Comparison of ENCODE assay signal across 8 cellular contexts in genomic region chr9:132507670-132508469, GRCh38.
DNase-seq lines count a peak whose midpoint lies in the region; ATAC-seq and TF ChIP-seq lines count a peak whose summit lies in the region.

No MANE protein-coding gene starts in this region.

- ATAC-seq in WTC11 (peak; percentile 79), GM18873 (IDR thresholded peaks at IDR 0.05; ENCODE audit: low FRiP score, unreplicated experiment) (no peak)

- POLR2A ChIA-PET in WTC11 (lab: Charles Lee), result no interaction called here

- H3K27me3 ChIP-seq in kidney epithelial cell (ENCODE audit: control insufficient read depth, insufficient read depth, low read length), result peaks cover 40% of the 10 kb centered on the region

- CTCF ChIA-PET in WTC11 (lab: Charles Lee), result interaction anchor here (0.7 to 4.3 kb wide), 10 partner anchors 39 to 144 kb away, joined by 3 to 22 read pairs (median 3); no protein-coding TSS in a partner anchor

- TF ChIP-seq CTCF in WTC11 (IDR thresholded peaks at IDR 0.05) (peak; percentile 75), cardiac fibroblast (IDR thresholded peaks at IDR 0.05; ENCODE audit: low read depth, low read length) (peak; percentile 80), kidney epithelial cell (IDR thresholded peaks at IDR 0.05; ENCODE audit: insufficient read depth, low read length, poor library complexity, severe bottlenecking) (peak; percentile 92)

- H3K36me3 Mint-ChIP-seq in WTC11, result no peaks in the 10 kb centered on the region

- H3K4me1 Mint-ChIP-seq in WTC11, result peaks cover 28% of the 10 kb centered on the region

- H3K36me3 ChIP-seq in kidney epithelial cell (ENCODE audit: control insufficient read depth, insufficient read depth, low read length), result no peaks in the 10 kb centered on the region

- no peak overlapping the region for H3K4me3 Mint-ChIP-seq in WTC11

- DNase-seq in NK-92 treated with Interleukin-12 subunit alpha and Interleukin-12 subunit beta, amount 100 ng/mL, for 24 hours (lab: John Stamatoyannopoulos, UW), result peak; percentile 9
- DNase-seq in NK-92 (lab: John Stamatoyannopoulos, UW; ENCODE audit: unreplicated experiment) (no peak), NCI-H2196 treated with DMSO at 0.1 percent for 48 hours (lab: John Stamatoyannopoulos, UW; ENCODE audit: unreplicated experiment) (peak; percentile 57), WTC11 (ENCODE audit: low spot score) (peak; percentile 84), cardiac fibroblast (ENCODE audit: low read depth in 2 of 2) (peak; percentile 76 to 77), kidney epithelial cell (ENCODE audit: low read depth) (peak; percentile 12)
- peak; percentile 63 for DNase-seq in stimulated activated CD4-positive, alpha-beta T cell treated with anti-CD3 and anti-CD28 coated beads, Interleukin-1b, Interleukin-23, amount 100 ng/mL, for 48 hours

- H3K4me3 ChIP-seq in cardiac fibroblast (replicated peaks in 1 of 2; ENCODE audit: low read depth in 2 of 2, low read length in 2 of 2) (no peak overlapping the region), kidney epithelial cell (ENCODE audit: low read depth, low read length) (no peak overlapping the region)

- H3K27me3 Mint-ChIP-seq in WTC11 (ENCODE audit: low read depth), result no peaks in the 10 kb centered on the region

- no peaks in the 10 kb centered on the region for H3K9me3 Mint-ChIP-seq in WTC11

- H3K27ac Mint-ChIP-seq in WTC11, result no peak overlapping the region

TF ChIP-seq in WTC11, 78 proteins besides CTCF, POLR2A, EP300 and RAD21:
- no peak for TF ChIP-seq EMX1 (CRISPR knock-in tag; IDR thresholded peaks at IDR 0.05)
- TF ChIP-seq KAT7 (CRISPR knock-in tag; IDR thresholded peaks at IDR 0.05; ENCODE audit: borderline replicate concordance), result no peak
- TF ChIP-seq ZNF396 (CRISPR knock-in tag; IDR thresholded peaks at IDR 0.05; ENCODE audit: borderline replicate concordance), result no peak
- no peak for TF ChIP-seq TP53 (CRISPR knock-in tag; IDR thresholded peaks at IDR 0.05)
- no peak for TF ChIP-seq ZNF121 (CRISPR knock-in tag; IDR thresholded peaks at IDR 0.05)
- TF ChIP-seq ELF4 (CRISPR knock-in tag; IDR thresholded peaks at IDR 0.05; ENCODE audit: low read depth), result no peak
- no peak for TF ChIP-seq NR1H2 (CRISPR knock-in tag; IDR thresholded peaks at IDR 0.05)
- TF ChIP-seq FOXK1 (CRISPR knock-in tag; IDR thresholded peaks at IDR 0.05), result no peak
- TF ChIP-seq ZNF671 (CRISPR knock-in tag; IDR thresholded peaks at IDR 0.05), result no peak
- no peak for TF ChIP-seq TEAD1 (CRISPR knock-in tag; IDR thresholded peaks at IDR 0.05)
- TF ChIP-seq NFE2L1 (CRISPR knock-in tag; IDR thresholded peaks at IDR 0.05), result no peak
- no peak for TF ChIP-seq ETV6 (CRISPR knock-in tag; IDR thresholded peaks at IDR 0.05)
- no peak for TF ChIP-seq AR (CRISPR knock-in tag; IDR thresholded peaks at IDR 0.05)
- TF ChIP-seq, protein P1, sequence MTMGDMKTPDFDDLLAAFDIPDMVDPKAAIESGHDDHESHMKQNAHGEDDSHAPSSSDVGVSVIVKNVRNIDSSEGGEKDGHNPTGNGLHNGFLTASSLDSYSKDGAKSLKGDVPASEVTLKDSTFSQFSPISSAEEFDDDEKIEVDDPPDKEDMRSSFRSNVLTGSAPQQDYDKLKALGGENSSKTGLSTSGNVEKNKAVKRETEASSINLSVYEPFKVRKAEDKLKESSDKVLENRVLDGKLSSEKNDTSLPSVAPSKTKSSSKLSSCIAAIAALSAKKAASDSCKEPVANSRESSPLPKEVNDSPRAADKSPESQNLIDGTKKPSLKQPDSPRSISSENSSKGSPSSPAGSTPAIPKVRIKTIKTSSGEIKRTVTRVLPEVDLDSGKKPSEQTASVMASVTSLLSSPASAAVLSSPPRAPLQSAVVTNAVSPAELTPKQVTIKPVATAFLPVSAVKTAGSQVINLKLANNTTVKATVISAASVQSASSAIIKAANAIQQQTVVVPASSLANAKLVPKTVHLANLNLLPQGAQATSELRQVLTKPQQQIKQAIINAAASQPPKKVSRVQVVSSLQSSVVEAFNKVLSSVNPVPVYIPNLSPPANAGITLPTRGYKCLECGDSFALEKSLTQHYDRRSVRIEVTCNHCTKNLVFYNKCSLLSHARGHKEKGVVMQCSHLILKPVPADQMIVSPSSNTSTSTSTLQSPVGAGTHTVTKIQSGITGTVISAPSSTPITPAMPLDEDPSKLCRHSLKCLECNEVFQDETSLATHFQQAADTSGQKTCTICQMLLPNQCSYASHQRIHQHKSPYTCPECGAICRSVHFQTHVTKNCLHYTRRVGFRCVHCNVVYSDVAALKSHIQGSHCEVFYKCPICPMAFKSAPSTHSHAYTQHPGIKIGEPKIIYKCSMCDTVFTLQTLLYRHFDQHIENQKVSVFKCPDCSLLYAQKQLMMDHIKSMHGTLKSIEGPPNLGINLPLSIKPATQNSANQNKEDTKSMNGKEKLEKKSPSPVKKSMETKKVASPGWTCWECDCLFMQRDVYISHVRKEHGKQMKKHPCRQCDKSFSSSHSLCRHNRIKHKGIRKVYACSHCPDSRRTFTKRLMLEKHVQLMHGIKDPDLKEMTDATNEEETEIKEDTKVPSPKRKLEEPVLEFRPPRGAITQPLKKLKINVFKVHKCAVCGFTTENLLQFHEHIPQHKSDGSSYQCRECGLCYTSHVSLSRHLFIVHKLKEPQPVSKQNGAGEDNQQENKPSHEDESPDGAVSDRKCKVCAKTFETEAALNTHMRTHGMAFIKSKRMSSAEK (CRISPR knock-in tag; IDR thresholded peaks at IDR 0.05; ENCODE audit: borderline replicate concordance), result no peak
- TF ChIP-seq ERG (CRISPR knock-in tag; IDR thresholded peaks at IDR 0.05), result no peak
- TF ChIP-seq NFATC4 (CRISPR knock-in tag; IDR thresholded peaks at IDR 0.05), result no peak
TF ChIP-seq in WTC11: peak in this region for 0.
